ENCODE assay signal across 7 cellular contexts in the genomic region with DNA sequence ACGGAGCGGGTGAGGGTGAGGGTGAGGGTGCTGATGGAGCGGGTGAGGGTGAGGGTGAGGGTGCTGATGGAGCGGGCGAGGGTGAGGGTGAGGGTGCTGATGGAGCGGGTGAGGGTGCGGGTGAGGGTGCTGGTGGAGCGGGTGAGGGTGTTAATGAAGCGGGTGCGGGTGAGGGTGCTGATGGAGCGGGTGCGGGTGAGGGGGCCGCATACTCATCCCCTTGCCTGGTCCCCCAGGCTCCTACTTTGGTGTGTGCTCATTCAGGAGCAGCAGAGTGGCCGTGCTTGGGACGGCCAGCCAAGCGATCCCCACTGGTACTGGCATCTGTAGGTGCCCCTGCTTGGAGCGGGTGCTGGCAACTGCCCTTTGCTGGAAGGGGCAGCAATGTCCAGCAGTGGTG.
DNase-seq lines count a peak whose midpoint lies in the region; ATAC-seq, FAIRE-seq and TF ChIP-seq lines count a peak whose summit lies in the region.
"Not testable (repeated sequence)": the region's sequence is repeated elsewhere in the genome, so short reads cannot be mapped to it uniquely, and the experiment has no call there.

No MANE protein-coding gene starts in this region.

- H3K18ac ChIP-seq in neuronal stem cell (ENCODE audit: low read length): peak overlapping the region; percentile 64

- H3K27ac ChIP-seq in CD4-positive, alpha-beta memory T cell (ENCODE audit: low read depth, low read length): peak overlapping the region; percentile 59
- H3K27ac ChIP-seq in KOPT-K1 (ENCODE audit: low read depth, low read length, poor library complexity, severe bottlenecking) (peak overlapping the region; percentile 89), cingulate gyrus (ENCODE audit: low read depth, low read length) (peak overlapping the region; percentile 39), tibial nerve (peak overlapping the region in 3 of 4 donors; percentile 71 to 83 (median 82))
- not testable (repeated sequence) for H3K27ac ChIP-seq in HepG2 (ENCODE audit: extremely low read length, insufficient read depth, low read length); neuronal stem cell (replicated peaks; ENCODE audit: low read length)

- H3K9me3 Mint-ChIP-seq in CD4-positive, alpha-beta memory T cell: not testable (repeated sequence)

- WGBS in HepG2 (ENCODE audit: low lambda C conversion rate): 88% methylated on average over 12 of the region's 17 CpGs
- WGBS in neuronal stem cell (ENCODE audit: extremely low coverage in 2 of 2, insufficient read length in 2 of 2, insufficient replicate concordance in 1 of 2), 2 donors: no CpG with 5 or more reads among the region's 17 CpGs
- 91 to 93% methylated on average over 16 to 17 of the region's 17 CpGs for WGBS in tibial nerve, 2 donors

- BruUV-seq in HepG2 (replicated peaks; lab: Mats Ljungman, UMichigan): not testable (repeated sequence)

- not testable (repeated sequence) for TF ChIP-seq CTCF in HepG2 (CRISPR knock-in tag; IDR thresholded peaks at IDR 0.05); tibial nerve (IDR thresholded peaks at IDR 0.05)

- not testable (repeated sequence) for H3K4me3 ChIP-seq in CD4-positive, alpha-beta memory T cell (ENCODE audit: low read length in 2 of 2); HepG2 (replicated peaks in 1 of 3; ENCODE audit: insufficient read depth in 1 of 3, low read depth in 2 of 3, low read length in 3 of 3); neuronal stem cell (ENCODE audit: low read length in 2 of 2); tibial nerve

- H3K27me3 ChIP-seq in CD4-positive, alpha-beta memory T cell (ENCODE audit: insufficient read depth, low read length); HepG2 (ENCODE audit: control insufficient read depth in 1 of 2, insufficient read depth in 2 of 2, low read length in 2 of 2); neuronal stem cell (ENCODE audit: control insufficient read depth in 3 of 3, insufficient read depth in 3 of 3, low read depth in 1 of 3, low read length in 3 of 3); tibial nerve: not testable (repeated sequence)

- not testable (repeated sequence) for DNase-seq in CD4-positive, alpha-beta memory T cell; T-helper 17 cell; HepG2 (ENCODE audit: low spot score); neuronal stem cell (ENCODE audit: low spot score); tibial nerve (ENCODE audit: low spot score in 2 of 2)

- H3K36me3 Mint-ChIP-seq in CD4-positive, alpha-beta memory T cell; T-helper 17 cell (ENCODE audit: low read depth): not testable (repeated sequence)

- not testable (repeated sequence) for H2AFZ ChIP-seq in HepG2 (ENCODE audit: low read length); neuronal stem cell (ENCODE audit: low read length)

- TF ChIP-seq RAD21 in HepG2 (CRISPR knock-in tag; IDR thresholded peaks at IDR 0.05): not testable (repeated sequence)

- H2AK5ac ChIP-seq in neuronal stem cell (ENCODE audit: low read depth, low read length): not testable (repeated sequence)

- H3K9me3 ChIP-seq in CD4-positive, alpha-beta memory T cell (ENCODE audit: control insufficient read depth in 1 of 2, low read length in 2 of 2); KOPT-K1 (ENCODE audit: insufficient read depth, low read length, poor library complexity, severe bottlenecking); T-helper 17 cell (ENCODE audit: control insufficient read depth, low read length, poor library complexity, severe bottlenecking); HepG2 (ENCODE audit: low read length); neuronal stem cell (replicated peaks in 1 of 2; ENCODE audit: control insufficient read depth in 2 of 2, insufficient read depth in 1 of 2, low read depth in 1 of 2, low read length in 2 of 2); tibial nerve: not testable (repeated sequence)

- not testable (repeated sequence) for H4K8ac ChIP-seq in neuronal stem cell (ENCODE audit: low read depth, low read length)

- peaks cover 19 to 44% (median 32%) of the 10 kb centered on the region in 4 donors for H3K4me1 Mint-ChIP-seq in CD4-positive, alpha-beta memory T cell
- H3K4me1 Mint-ChIP-seq in T-helper 17 cell: peaks cover 26% of the 10 kb centered on the region

- not testable (repeated sequence) for H3K23ac ChIP-seq in neuronal stem cell (ENCODE audit: low read depth, low read length, poor library complexity)

- H3K4ac ChIP-seq in neuronal stem cell (ENCODE audit: low read length): not testable (repeated sequence)

- peaks cover 10% of the 10 kb centered on the region for H3K79me1 ChIP-seq in neuronal stem cell (ENCODE audit: low read depth, low read length)

- not testable (repeated sequence) for TF ChIP-seq POLR2A in HepG2 (IDR thresholded peaks at IDR 0.05; ENCODE audit: insufficient read depth in 1 of 2, low read depth in 2 of 2, low read length in 2 of 2); tibial nerve (IDR thresholded peaks at IDR 0.05)

- not testable (repeated sequence) for H3K27me3 Mint-ChIP-seq in CD4-positive, alpha-beta memory T cell; T-helper 17 cell

- H2BK15ac ChIP-seq in neuronal stem cell (ENCODE audit: low read length): not testable (repeated sequence)

- H4K20me1 ChIP-seq in HepG2 (ENCODE audit: insufficient read depth, low read length): not testable (repeated sequence)

- not testable (repeated sequence) for H2BK120ac ChIP-seq in neuronal stem cell (ENCODE audit: low read depth, low read length)

- POLR2A ChIA-PET in CD4-positive, alpha-beta memory T cell (lab: Charles Lee; ENCODE audit: partially characterized antibody): interaction anchor here (2.7 to 2.8 kb wide), 2 partner anchors 16 to 38 kb away, joined by 14 to 16 read pairs; no protein-coding TSS in a partner anchor
- POLR2A ChIA-PET in HepG2 (lab: Yijun Ruan, JAX): not testable (repeated sequence)

- H3K79me2 ChIP-seq in HepG2 (ENCODE audit: insufficient read depth, low read length): not testable (repeated sequence)

- in situ Hi-C loops in HepG2 (cut with HindIII; ENCODE audit: extremely low pct_ligation_motif_present, low pct_unique_long_range_greater_than_20kb): not testable (repeated sequence)

- CTCF ChIA-PET in CD4-positive, alpha-beta memory T cell (lab: Charles Lee; ENCODE audit: partially characterized antibody): interaction anchor here (1.6 to 4.1 kb wide), 2 partner anchors 108 to 131 kb away, joined by 4 to 30 read pairs; no protein-coding TSS in a partner anchor
- CTCF ChIA-PET in HepG2 (lab: Yijun Ruan, JAX; ENCODE audit: low intra/inter-chr PET ratio, low total read pairs): not testable (repeated sequence)

- H3K4me1 ChIP-seq in CD4-positive, alpha-beta memory T cell (ENCODE audit: insufficient read depth, low read length): peaks cover 36% of the 10 kb centered on the region
- H3K4me1 ChIP-seq in HepG2 (ENCODE audit: insufficient read depth, low read length) (peaks cover 26% of the 10 kb centered on the region), neuronal stem cell (ENCODE audit: control insufficient read depth in 2 of 2, insufficient read depth in 1 of 2, low read depth in 1 of 2, low read length in 2 of 2) (peaks cover 13 to 14% of the 10 kb centered on the region in 2 donors), tibial nerve (peaks cover 0 to 67% (median 43%) of the 10 kb centered on the region in 4 donors)

- H3K4me3 Mint-ChIP-seq in CD4-positive, alpha-beta memory T cell: peak overlapping the region in 2 of 8 donors; percentile 17 to 29
- not testable (repeated sequence) for H3K4me3 Mint-ChIP-seq in T-helper 17 cell

- H3K27ac Mint-ChIP-seq in CD4-positive, alpha-beta memory T cell: peak overlapping the region in 5 of 7 donors; percentile 68 to 91 (median 84)
- peak overlapping the region; percentile 87 for H3K27ac Mint-ChIP-seq in T-helper 17 cell

- H2BK5ac ChIP-seq in neuronal stem cell (ENCODE audit: low read length): peak overlapping the region; percentile 24

- peak overlapping the region; percentile 38 for H3K14ac ChIP-seq in neuronal stem cell (ENCODE audit: low read length)

- FAIRE-seq in HepG2 (lab: Jason Lieb, UNC): not testable (repeated sequence)

- not testable (repeated sequence) for H3K9ac ChIP-seq in HepG2 (ENCODE audit: insufficient read depth, low read depth, low read length); neuronal stem cell (ENCODE audit: low read depth, low read length, poor library complexity)

- not testable (repeated sequence) for H3K36me3 ChIP-seq in CD4-positive, alpha-beta memory T cell (ENCODE audit: insufficient read depth, low read length); KOPT-K1 (ENCODE audit: insufficient read depth, low read length); HepG2 (replicated peaks in 1 of 2; ENCODE audit: control insufficient read depth in 1 of 2, insufficient read depth in 2 of 2, low read length in 2 of 2); neuronal stem cell (replicated peaks in 1 of 2; ENCODE audit: control insufficient read depth in 2 of 2, insufficient read depth in 2 of 2, low read length in 2 of 2); tibial nerve

- intact Hi-C loops in CD4-positive, alpha-beta memory T cell (cut with micrococcal nuclease); HepG2 (cut with micrococcal nuclease; ENCODE audit: unreplicated experiment): not testable (repeated sequence)

- H3K4me2 ChIP-seq in HepG2 (ENCODE audit: low read depth, low read length); neuronal stem cell (ENCODE audit: insufficient read depth, low read length, poor library complexity, severe bottlenecking): not testable (repeated sequence)

- not testable (repeated sequence) for ATAC-seq in T-helper 17 cell, HepG2

- not testable (repeated sequence) for TF ChIP-seq EP300 in HepG2 (IDR thresholded peaks at IDR 0.05; ENCODE audit: low read depth in 2 of 2, low read length in 2 of 2); HepG2 (CRISPR knock-in tag; IDR thresholded peaks at IDR 0.05; ENCODE audit: borderline replicate concordance); tibial nerve (IDR thresholded peaks at IDR 0.05)

- not testable (repeated sequence) for H2BK12ac ChIP-seq in neuronal stem cell (ENCODE audit: low read length)

- H4K91ac ChIP-seq in neuronal stem cell (ENCODE audit: low read depth, low read length, poor library complexity): not testable (repeated sequence)

TF ChIP-seq in HepG2, 621 proteins besides CTCF, POLR2A, EP300 and RAD21:
- TF ChIP-seq HNRNPL (IDR thresholded peaks at IDR 0.05; ENCODE audit: low read depth, low read length): peak; percentile 63; the same call in 1 of the 2 replicates
